8 cellular contexts compared by ENCODE assay signal in genomic region chr13:27170521-27171243, GRCh38. TPM values are rescaled to one million over a fixed set of nuclear protein-coding genes. Genes with fewer than 3 reads are reported as not detected.
DNase-seq lines count a peak whose midpoint lies in the region; TF ChIP-seq lines count a peak whose summit lies in the region.

No MANE protein-coding gene starts in this region.

- 2% methylated on average over 18 of the region's 56 CpGs for WGBS in hepatocyte (ENCODE audit: low lambda C conversion rate, missing lambda C conversion rate)

- peaks cover 53% of the 10 kb centered on the region for H3K79me2 ChIP-seq in hepatocyte

- H3K4me3 ChIP-seq in HL-60 (replicated peaks; ENCODE audit: insufficient read depth, low read length) (peak overlapping the region; percentile 62), ascending aorta (peak overlapping the region; percentile 86 to 90), hepatocyte (peak overlapping the region; percentile 52)

- H3K27ac ChIP-seq in HL-60 (replicated peaks) = peak overlapping the region; percentile 59
- peak overlapping the region; percentile 86 to 99 for H3K27ac ChIP-seq in ascending aorta
- H3K27ac ChIP-seq in hepatocyte = peak overlapping the region; percentile 87

- H3K27me3 ChIP-seq in HL-60 (ENCODE audit: insufficient read depth, poor library complexity, severe bottlenecking) = no peaks in the 10 kb centered on the region
- H3K27me3 ChIP-seq in ascending aorta = no peaks in the 10 kb centered on the region
- no peaks in the 10 kb centered on the region for H3K27me3 ChIP-seq in hepatocyte

- H3K4me1 ChIP-seq in ascending aorta (peaks cover 9 to 29% of the 10 kb centered on the region in 2 donors), hepatocyte (ENCODE audit: insufficient read depth) (peaks cover 21% of the 10 kb centered on the region)

- intact Hi-C loops in ascending aorta (cut with DNase I) = loop anchor here (1.0 to 10.0 kb wide), 6 partner anchors 38 to 454 kb away; partner anchors contain the start of genes GTF3A, LNX2, POLR1D and RASL11A

- TF ChIP-seq CTCF in HL-60 (IDR thresholded peaks at IDR 0.05; ENCODE audit: insufficient read depth, low read length) (no peak), ascending aorta (IDR thresholded peaks at IDR 0.05) (no peak), hepatocyte (IDR thresholded peaks at IDR 0.05; ENCODE audit: poor library complexity) (no peak)

- H3K9me3 ChIP-seq in ascending aorta (no peaks in the 10 kb centered on the region), hepatocyte (ENCODE audit: low read depth) (no peaks in the 10 kb centered on the region)

- H4K20me1 ChIP-seq in hepatocyte (ENCODE audit: insufficient read depth, poor library complexity, severe bottlenecking) = peaks cover 47% of the 10 kb centered on the region

- peak; percentile 65 for DNase-seq in DMS 273 (lab: John Stamatoyannopoulos, UW; ENCODE audit: unreplicated experiment)
- DNase-seq in DMS 273 treated with DMSO at 0.1 percent for 48 hours (lab: John Stamatoyannopoulos, UW) = no peak
- peak in 1 of 2 experiments; percentile 32 for DNase-seq in HL-60 (ENCODE audit: low read depth in 1 of 2, low spot score in 1 of 2)
- peak; percentile 67 for DNase-seq in SK-N-DZ (ENCODE audit: low spot score)
- DNase-seq in ascending aorta (ENCODE audit: low spot score in 2 of 2) = peak in 1 of 2 donors; percentile 67
- peak; percentile 64 for DNase-seq in hepatocyte (ENCODE audit: low spot score)
- peak; percentile 76 for DNase-seq in retina
- no peak for DNase-seq in SHP77 (lab: John Stamatoyannopoulos, UW)

- peak overlapping the region; percentile 23 for H2AFZ ChIP-seq in hepatocyte

- H3K36me3 ChIP-seq in ascending aorta (no peaks in the 10 kb centered on the region), hepatocyte (replicated peaks; ENCODE audit: insufficient read depth, low read depth) (no peaks in the 10 kb centered on the region)

- H3K4me2 ChIP-seq in hepatocyte = peak overlapping the region; percentile 78

- H3K9me2 ChIP-seq in hepatocyte (replicated peaks; ENCODE audit: insufficient read depth) = no peaks in the 10 kb centered on the region

RNA-seq across cellular contexts. Expression of gene USP12, which starts 0.9 kb away (rescaled TPM):
- polyA plus RNA-seq in SK-N-DZ (2014; cell fraction: cytosol; rRNA removed) = 9.9 and 11.5 TPM in 2 replicates
- 9.3 and 10.7 TPM in 2 replicates for polyA plus RNA-seq in SK-N-DZ (2014; cell fraction: nucleus; rRNA removed)
- total RNA-seq in ascending aorta (8.7 TPM), hepatocyte (26.4 and 33.7 TPM in 2 replicates)
- polyA plus RNA-seq in hepatocyte = 15.4 and 17.5 TPM in 2 replicates

Comparison
In these comparisons a context has a peak if more than half of its experiments do, and no peak if none do; other contexts are left out.
1. DNase-seq: peak in DMS 273 (single experiment), SK-N-DZ (single experiment), hepatocyte (single experiment) and retina (single experiment); none in DMS 273 treated with DMSO at 0.1 percent for 48 hours (single experiment) and SHP77 (0 of 2).
2. Peak in every context shown above with its lines, with median percentiles within 50 percentile points of each other: H3K27ac ChIP-seq and H3K4me3 ChIP-seq.